In genomic region chr6:166739655-166740318, GRCh38 we compare ENCODE assay signal across 18 cellular contexts.
"Had no signal": no experiment of that assay in that cellular context is flagged by ENCODE, and none has a peak within 500 bp of the region (broad histone marks: within the 10 kb centered on the region; RNA-seq: fewer than 3 reads in every experiment).

No MANE protein-coding gene starts in this region.

- H3K27me3 Mint-ChIP-seq: stimulated activated naive B cell treated with anti-CD40 and anti-IgM and Interleukin-4, amounts not matched to agents 10 μg/mL and 1 μg/mL and 100 μg/mL, for 72 hours had no signal

- H3K9me3 Mint-ChIP-seq: activated naive CD4-positive, alpha-beta T cell treated with anti-CD3 and anti-CD28 coated beads, Interleukin-2, amount 50 U/mL, for 72 hours; naive B cell; stimulated activated naive B cell treated with anti-CD40 and anti-IgM and Interleukin-4, amounts not matched to agents 10 μg/mL and 1 μg/mL and 100 μg/mL, for 72 hours had no signal

- H3K4me1 ChIP-seq: lower lobe of right lung, tibial nerve had no signal

- DNase-seq: activated CD8-positive, alpha-beta memory T cell treated with anti-CD3 and anti-CD28 coated beads, Interleukin-2, amount 50 U/mL, for 4 hours; activated gamma-delta T cell; activated T-cell treated with anti-CD3 and anti-CD28 coated beads, Interleukin-2, amount 50 U/mL, for 48 hours; caudate nucleus; esophagus squamous epithelium; glutamatergic neuron; left cardiac atrium; lower lobe of right lung; naive B cell; stimulated activated CD4-positive, alpha-beta T cell treated with anti-CD3 and anti-CD28 coated beads, Interleukin-2, amount 100 ng/mL, for 48 hours; stimulated activated naive B cell treated with anti-CD40 and anti-IgM and Interleukin-4, amounts not matched to agents 10 μg/mL and 1 μg/mL and 100 μg/mL, for 72 hours; substantia nigra; T-helper 1 cell; T1000 had no signal

- ATAC-seq: left cardiac atrium; lower lobe of right lung; stimulated activated naive B cell treated with anti-CD40 and anti-IgM and Interleukin-4, amounts not matched to agents 10 μg/mL and 1 μg/mL and 100 μg/mL, for 72 hours had no signal

- H3K27me3 ChIP-seq: esophagus squamous epithelium, neutrophil, tibial nerve had no signal

- H3K36me3 Mint-ChIP-seq: activated naive CD4-positive, alpha-beta T cell treated with anti-CD3 and anti-CD28 coated beads, Interleukin-2, amount 50 U/mL, for 72 hours; naive B cell; stimulated activated naive B cell treated with anti-CD40 and anti-IgM and Interleukin-4, amounts not matched to agents 10 μg/mL and 1 μg/mL and 100 μg/mL, for 72 hours had no signal

- H3K27ac Mint-ChIP-seq: activated naive CD4-positive, alpha-beta T cell treated with anti-CD3 and anti-CD28 coated beads, Interleukin-2, amount 50 U/mL, for 72 hours; stimulated activated naive B cell treated with anti-CD40 and anti-IgM and Interleukin-4, amounts not matched to agents 10 μg/mL and 1 μg/mL and 100 μg/mL, for 72 hours had no signal

- H3K4me1 Mint-ChIP-seq: naive B cell; stimulated activated naive B cell treated with anti-CD40 and anti-IgM and Interleukin-4, amounts not matched to agents 10 μg/mL and 1 μg/mL and 100 μg/mL, for 72 hours had no signal

- H3K4me3 Mint-ChIP-seq: naive B cell; stimulated activated naive B cell treated with anti-CD40 and anti-IgM and Interleukin-4, amounts not matched to agents 10 μg/mL and 1 μg/mL and 100 μg/mL, for 72 hours had no signal

- H3K4me3 ChIP-seq: coronary artery, lower lobe of right lung, tibial nerve had no signal

- H3K9me3 ChIP-seq: esophagus squamous epithelium, lower lobe of right lung, neutrophil had no signal

- H3K36me3 ChIP-seq: esophagus squamous epithelium, lower lobe of right lung, neutrophil, tibial nerve had no signal

- H3K27ac ChIP-seq: coronary artery, esophagus squamous epithelium, lower lobe of right lung, neutrophil, tibial nerve had no signal
